In the genomic region with DNA sequence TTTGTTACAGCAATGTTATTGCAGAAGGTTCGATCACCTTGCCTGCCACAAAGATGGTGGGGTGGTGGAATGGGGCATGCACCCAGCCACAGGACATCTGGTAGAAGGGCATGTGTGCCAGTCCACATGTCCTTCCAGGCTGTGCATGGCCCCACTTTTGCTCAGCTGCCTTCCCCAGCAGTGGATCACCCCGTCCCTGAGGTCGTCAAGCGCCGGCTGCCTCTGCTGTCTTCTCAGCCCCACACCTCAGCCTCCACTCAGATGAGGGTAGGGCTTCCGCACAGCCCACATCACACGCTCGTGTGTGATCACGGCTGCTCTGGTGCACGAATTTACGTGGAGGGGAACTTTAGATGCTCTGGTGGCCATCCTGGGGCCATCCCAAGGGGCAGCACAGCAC, we compare ENCODE assay signal across 17 cellular contexts.
DNase-seq lines count a peak whose midpoint lies in the region; ATAC-seq and TF ChIP-seq lines count a peak whose summit lies in the region.
"Had no signal": no experiment of that assay in that cellular context is flagged by ENCODE, and none has a peak within 500 bp of the region (broad histone marks: within the 10 kb centered on the region; RNA-seq: fewer than 3 reads in every experiment).

No MANE protein-coding gene starts in this region.

- H3K4me3 ChIP-seq in RWPE2 (ENCODE audit: severe bottlenecking) (no peak overlapping the region), neuronal stem cell (ENCODE audit: low read length in 2 of 2) (no peak overlapping the region), tibial artery (no peak overlapping the region), Caco-2 (ENCODE audit: low read depth, low read length) (no peak overlapping the region)
- H3K4me3 ChIP-seq: A549, GM23338 had no signal

- no peak overlapping the region for H2BK12ac ChIP-seq in neuronal stem cell (ENCODE audit: low read length)

- H3K9me3 ChIP-seq in RWPE2 (ENCODE audit: severe bottlenecking) (no peaks in the 10 kb centered on the region), neuronal stem cell (replicated peaks in 1 of 2; ENCODE audit: control insufficient read depth in 2 of 2, insufficient read depth in 1 of 2, low read depth in 1 of 2, low read length in 2 of 2) (peaks cover 0 to 1% of the 10 kb centered on the region in 2 donors), tibial artery (no peaks in the 10 kb centered on the region), Caco-2 (peaks cover 3% of the 10 kb centered on the region; the same call in 1 of the 2 replicates)
- H3K9me3 ChIP-seq: A549 had no signal

- no peak overlapping the region for H2BK5ac ChIP-seq in neuronal stem cell (ENCODE audit: low read length)

- H3K9me3 Mint-ChIP-seq in endothelial cell (ENCODE audit: unreplicated experiment), result no peaks in the 10 kb centered on the region
- H3K9me3 Mint-ChIP-seq in Caco-2 (ENCODE audit: unreplicated experiment), result no peaks in the 10 kb centered on the region
- H3K9me3 Mint-ChIP-seq: CD4-positive, alpha-beta memory T cell; HFFc6 had no signal

- H2BK120ac ChIP-seq in neuronal stem cell (ENCODE audit: low read depth, low read length), result no peak overlapping the region

- H3K9ac ChIP-seq in neuronal stem cell (ENCODE audit: low read depth, low read length, poor library complexity), result no peak overlapping the region

- H3K14ac ChIP-seq in neuronal stem cell (ENCODE audit: low read length), result no peak overlapping the region

- H3K4me3 Mint-ChIP-seq in endothelial cell (ENCODE audit: unreplicated experiment) (no peak overlapping the region), Caco-2 (ENCODE audit: unreplicated experiment) (no peak overlapping the region)
- H3K4me3 Mint-ChIP-seq: CD14-positive monocyte; CD4-positive, alpha-beta memory T cell; GM23338; HFFc6 had no signal

- no peak overlapping the region for H2AFZ ChIP-seq in neuronal stem cell (ENCODE audit: low read length)
- H2AFZ ChIP-seq: GM23338 had no signal

- CTCF ChIA-PET in Caco-2 (lab: Charles Lee), result no interaction called here

- peak overlapping the region; percentile 72 for H3K27ac Mint-ChIP-seq in endothelial cell (ENCODE audit: unreplicated experiment)
- no peak overlapping the region for H3K27ac Mint-ChIP-seq in Caco-2 (ENCODE audit: unreplicated experiment)
- H3K27ac Mint-ChIP-seq: CD14-positive monocyte; CD4-positive, alpha-beta memory T cell; GM23338; HFFc6 had no signal

- BruUV-seq in Caco-2 (replicated peaks; lab: Mats Ljungman, UMichigan), result no TSS peak

- peak; percentile 81 for DNase-seq in RWPE2 (ENCODE audit: low spot score)
- DNase-seq in endothelial cell (ENCODE audit: low spot score), result no peak
- no peak for DNase-seq in neuronal stem cell (ENCODE audit: low spot score)
- no peak for DNase-seq in tibial artery
- no peak for DNase-seq in Caco-2
- DNase-seq: AML-193; Calu3; CD4-positive, alpha-beta memory T cell; DMS79 treated with DMSO at 0.1 percent for 48 hours; GF-D8; H7; HFFc6 had no signal

- no peaks in the 10 kb centered on the region for H3K79me1 ChIP-seq in neuronal stem cell (ENCODE audit: low read depth, low read length)

- H3K4me1 ChIP-seq in RWPE2 (ENCODE audit: insufficient read depth, poor library complexity, severe bottlenecking) (no peaks in the 10 kb centered on the region), neuronal stem cell (ENCODE audit: control insufficient read depth in 2 of 2, insufficient read depth in 1 of 2, low read depth in 1 of 2, low read length in 2 of 2) (no peaks in the 10 kb centered on the region), tibial artery (peaks cover 0 to 8% (median 0%) of the 10 kb centered on the region in 4 donors), Caco-2 (no peaks in the 10 kb centered on the region)
- H3K4me1 ChIP-seq: A549 had no signal

- peak overlapping the region; percentile 70 for H3K18ac ChIP-seq in neuronal stem cell (ENCODE audit: low read length)

- H3K4me2 ChIP-seq in neuronal stem cell (ENCODE audit: insufficient read depth, low read length, poor library complexity, severe bottlenecking), result no peak overlapping the region
- H3K4me2 ChIP-seq: A549, GM23338 had no signal

- H3K27me3 Mint-ChIP-seq in endothelial cell (ENCODE audit: unreplicated experiment), result peaks cover 4% of the 10 kb centered on the region
- H3K27me3 Mint-ChIP-seq in Caco-2 (ENCODE audit: insufficient read depth, unreplicated experiment), result peaks cover 27% of the 10 kb centered on the region

- H3K36me3 ChIP-seq in RWPE2 (ENCODE audit: low read depth), result no peaks in the 10 kb centered on the region
- no peaks in the 10 kb centered on the region for H3K36me3 ChIP-seq in neuronal stem cell (replicated peaks in 1 of 2; ENCODE audit: control insufficient read depth in 2 of 2, insufficient read depth in 2 of 2, low read length in 2 of 2)
- no peaks in the 10 kb centered on the region for H3K36me3 ChIP-seq in tibial artery
- H3K36me3 ChIP-seq in Caco-2 (ENCODE audit: control insufficient read depth, insufficient read depth, low read length), result no peaks in the 10 kb centered on the region

- POLR2A ChIA-PET in Caco-2 (lab: Charles Lee), result no interaction called here

- peak overlapping the region; percentile 19 for H2AK5ac ChIP-seq in neuronal stem cell (ENCODE audit: low read depth, low read length)

- intact Hi-C loops in tibial artery (cut with DNase I; ENCODE audit: low total_unique reads), result no loop called here
- intact Hi-C loops in Caco-2 (cut with micrococcal nuclease; ENCODE audit: unreplicated experiment), result no loop called here

- TF ChIP-seq CTCF in RWPE2 (IDR thresholded peaks at IDR 0.05; ENCODE audit: poor library complexity, severe bottlenecking) (no peak), endothelial cell (IDR thresholded peaks at IDR 0.05; ENCODE audit: unreplicated experiment) (no peak), tibial artery (IDR thresholded peaks at IDR 0.05) (no peak), Caco-2 (IDR thresholded peaks at IDR 0.05; ENCODE audit: insufficient read depth in 1 of 2, low read depth in 1 of 2, low read length in 1 of 2, severe bottlenecking in 1 of 2, unreplicated experiment in 1 of 2) (no peak)

- no peak overlapping the region for H3K23ac ChIP-seq in neuronal stem cell (ENCODE audit: low read depth, low read length, poor library complexity)

- no peak overlapping the region for H4K91ac ChIP-seq in neuronal stem cell (ENCODE audit: low read depth, low read length, poor library complexity)

- H3K27ac ChIP-seq in RWPE2 (ENCODE audit: poor library complexity, severe bottlenecking) (no peak overlapping the region), neuronal stem cell (replicated peaks; ENCODE audit: low read length) (no peak overlapping the region), tibial artery (no peak overlapping the region)

- WGBS in neuronal stem cell (ENCODE audit: extremely low coverage in 2 of 2, insufficient read length in 2 of 2, insufficient replicate concordance in 1 of 2), 2 donors, result no CpG with 5 or more reads among the region's 11 CpGs

- peaks cover 7% of the 10 kb centered on the region for H3K27me3 ChIP-seq in RWPE2 (ENCODE audit: insufficient read depth, poor library complexity, severe bottlenecking)
- H3K27me3 ChIP-seq in neuronal stem cell (ENCODE audit: control insufficient read depth in 3 of 3, insufficient read depth in 3 of 3, low read depth in 1 of 3, low read length in 3 of 3), result peaks cover 0 to 16% (median 0%) of the 10 kb centered on the region in 3 experiments
- peaks cover 0 to 6% of the 10 kb centered on the region in 2 donors for H3K27me3 ChIP-seq in tibial artery
- H3K27me3 ChIP-seq in Caco-2 (replicated peaks; ENCODE audit: control insufficient read depth, insufficient read depth, low read length), result no peaks in the 10 kb centered on the region; the same call in 1 of the 2 replicates

- ATAC-seq in RWPE2 (ENCODE audit: low read depth) (peak; percentile 8; the same call in 1 of the 3 replicates), HG03175 (IDR thresholded peaks at IDR 0.05; ENCODE audit: unreplicated experiment) (no peak)
- ATAC-seq: A549, GM23338, HCT116 had no signal

- no peaks in the 10 kb centered on the region for H3K36me3 Mint-ChIP-seq in endothelial cell (ENCODE audit: low read depth, unreplicated experiment)
- H3K36me3 Mint-ChIP-seq in Caco-2 (ENCODE audit: insufficient read depth, unreplicated experiment), result peaks cover 4% of the 10 kb centered on the region
- H3K36me3 Mint-ChIP-seq: CD14-positive monocyte; CD4-positive, alpha-beta memory T cell had no signal

- H2BK15ac ChIP-seq in neuronal stem cell (ENCODE audit: low read length), result no peak overlapping the region

- no peak overlapping the region for H3K4ac ChIP-seq in neuronal stem cell (ENCODE audit: low read length)

- peaks cover 34% of the 10 kb centered on the region for H3K4me1 Mint-ChIP-seq in endothelial cell (ENCODE audit: unreplicated experiment)
- H3K4me1 Mint-ChIP-seq in Caco-2 (ENCODE audit: low read depth, unreplicated experiment), result no peaks in the 10 kb centered on the region
- H3K4me1 Mint-ChIP-seq: CD14-positive monocyte; CD4-positive, alpha-beta memory T cell had no signal

- no peak overlapping the region for H4K8ac ChIP-seq in neuronal stem cell (ENCODE audit: low read depth, low read length)
